ENCODE assay signal across 8 cellular contexts in genomic region chr1:209747580-209748262, GRCh38. TPM values are rescaled to one million over a fixed set of nuclear protein-coding genes. Genes with fewer than 3 reads are reported as not detected.
DNase-seq lines count a peak whose midpoint lies in the region; FAIRE-seq and TF ChIP-seq lines count a peak whose summit lies in the region.

No MANE protein-coding gene starts in this region.

- TF ChIP-seq CTCF in choroid plexus epithelial cell (conservative IDR thresholded peaks at IDR 0.05; ENCODE audit: low read depth, low read length) = peak; percentile 88

- H3K36me3 ChIP-seq in H7 (replicated peaks; ENCODE audit: control insufficient read depth, insufficient read depth, low read length) = no peaks in the 10 kb centered on the region

- FAIRE-seq in G401.6 (lab: Jason Lieb, UNC) = peak; percentile 93

- H3K4me3 ChIP-seq in H7 (ENCODE audit: insufficient read depth, low read depth, low read length) = peak overlapping the region; percentile 14; the same call in 1 of the 2 replicates
- H3K4me3 ChIP-seq in choroid plexus epithelial cell (ENCODE audit: low read depth, low read length) = peak overlapping the region; percentile 30

- DNase-seq in H7 (peak; percentile 94), LoVo (ENCODE audit: low spot score) (peak; percentile 97), choroid plexus epithelial cell (ENCODE audit: low read depth) (peak; percentile 97), NCI-H510A treated with DMSO at 0.1 percent for 48 hours (lab: John Stamatoyannopoulos, UW) (no peak)
- peak; percentile 79 to 87 for DNase-seq in activated CD4-positive, alpha-beta T cell treated with anti-CD3 and anti-CD28 coated beads for 24 hours (ENCODE audit: low read depth in 2 of 2)
- peak; percentile 70 to 84 (median 80) for DNase-seq in stimulated activated CD4-positive, alpha-beta T cell treated with anti-CD3 and anti-CD28 coated beads, Interleukin-1b, Interleukin-23, amount 100 ng/mL, for 24 hours (ENCODE audit: low read depth in 4 of 4, low spot score in 1 of 4)

- peak overlapping the region; percentile 86 for H3K27ac ChIP-seq in layer of hippocampus (ENCODE audit: low read depth, low read length)

- H3K27me3 ChIP-seq in H7 (ENCODE audit: control insufficient read depth, insufficient read depth, low read length) = peaks cover 2% of the 10 kb centered on the region
- H3K27me3 ChIP-seq in layer of hippocampus (ENCODE audit: control insufficient read depth, insufficient read depth, low read length) = no peaks in the 10 kb centered on the region

RNA-seq across cellular contexts. Expression of gene TRAF3IP3, which starts 8.1 kb away (rescaled TPM):
- total RNA-seq in H7 (2014; rRNA removed; shearing (Covaris generic)) = not detected in 2 replicates

RNA-seq across cellular contexts. Expression of gene C1orf74, which starts 36.6 kb away (rescaled TPM):
- total RNA-seq in H7 (2014; rRNA removed; shearing (Covaris generic)) = 5.9 and 6.1 TPM in 2 replicates

RNA-seq across cellular contexts. Expression of gene HSD11B1, which starts 43.1 kb away (rescaled TPM):
- not detected in 2 replicates for total RNA-seq in H7 (2014; rRNA removed; shearing (Covaris generic))

RNA-seq across cellular contexts. Expression of gene IRF6, which starts 58.2 kb away (rescaled TPM):
- 2.3 and 4.1 TPM in 2 replicates for total RNA-seq in H7 (2014; rRNA removed; shearing (Covaris generic))
